ENCODE assay signal across 26 cellular contexts in the genomic region with DNA sequence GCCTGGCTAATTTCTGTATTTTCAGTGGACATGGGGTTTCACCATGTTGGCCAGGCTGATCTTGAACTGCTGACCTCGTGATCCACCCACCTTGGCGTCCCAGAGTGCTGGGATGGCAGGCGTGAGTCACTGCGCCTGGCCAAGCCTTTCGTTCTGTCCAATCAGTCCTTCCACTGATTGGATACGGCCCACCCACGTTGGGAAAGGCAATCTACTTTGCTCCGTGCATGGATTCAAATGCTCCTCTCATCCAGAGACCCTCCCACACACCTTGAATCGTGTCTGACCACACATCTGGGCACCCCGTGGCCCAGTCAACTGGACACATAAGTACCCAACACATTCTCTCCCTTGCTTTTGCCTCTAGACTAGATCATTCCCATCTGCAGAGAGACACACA.
"Had no signal": no experiment of that assay in that cellular context is flagged by ENCODE, and none has a peak within 500 bp of the region (broad histone marks: within the 10 kb centered on the region; RNA-seq: fewer than 3 reads in every experiment).

No MANE protein-coding gene starts in this region.

- H3K36me3 ChIP-seq: adrenal gland, brain microvascular endothelial cell, heart right ventricle, left lung, neutrophil, ovary, tibial nerve had no signal

- H3K4me1 ChIP-seq: adrenal gland, heart right ventricle, left lung, tibial nerve had no signal

- H3K27me3 ChIP-seq: adrenal gland, brain microvascular endothelial cell, neutrophil, ovary, tibial nerve had no signal

- H3K27ac Mint-ChIP-seq: activated CD4-positive, alpha-beta T cell treated with anti-CD3 and anti-CD28 coated beads for 36 hours; activated naive CD8-positive, alpha-beta T cell treated with anti-CD3 and anti-CD28 coated beads for 36 hours; activated T-helper 2 cell treated with anti-CD3 and anti-CD28 coated beads, Interferon-gamma antibody, Interleukin-2, Interleukin-4, amounts not matched to agents 10 μg/mL and 5 μg/mL and 100 μg/mL, durations not matched to agents 14 hours and 24 hours and 36 hours; nephron; progenitor cell of endocrine pancreas had no signal

- H3K4me3 ChIP-seq: adrenal gland, heart right ventricle, left lung, lung, mucosa of descending colon, ovary, smooth muscle cell, tibial nerve had no signal

- DNase-seq: activated CD4-positive, alpha-beta T cell treated with anti-CD3 and anti-CD28 coated beads for 36 hours; activated CD4-positive, alpha-beta T cell treated with anti-CD3 and anti-CD28 coated beads, Interleukin-2, amount 50 U/mL, for 48 hours; activated CD4-positive, CD25-positive, alpha-beta regulatory T cell; activated naive CD4-positive, alpha-beta T cell treated with Interleukin-2 at 50 U/mL for 16 hours; activated naive CD8-positive, alpha-beta T cell treated with anti-CD3 and anti-CD28 coated beads for 36 hours; activated T-cell treated with anti-CD3 and anti-CD28 coated beads, Interleukin-2, amount 50 U/mL, for 48 hours; brain microvascular endothelial cell; caudate nucleus; foreskin fibroblast; heart right ventricle; left lung; mesendoderm; mucosa of descending colon; ovary; stimulated activated CD4-positive, alpha-beta T cell treated with anti-CD3 and anti-CD28 coated beads, Interleukin-15, amount 100 ng/mL, for 24 hours; stimulated activated CD4-positive, alpha-beta T cell treated with anti-CD3 and anti-CD28 coated beads, Interleukin-2, amount 100 ng/mL, for 24 hours; stimulated activated naive CD4-positive, alpha-beta T cell treated with Interleukin-2 at 50 U/mL for 16 hours; T-helper 2 cell had no signal

- H3K4me3 Mint-ChIP-seq: activated CD4-positive, alpha-beta T cell treated with anti-CD3 and anti-CD28 coated beads for 36 hours; activated naive CD8-positive, alpha-beta T cell treated with anti-CD3 and anti-CD28 coated beads for 36 hours; nephron had no signal

- H3K4me2 ChIP-seq: smooth muscle cell had no signal

- H3K4me1 Mint-ChIP-seq: activated CD4-positive, alpha-beta T cell treated with anti-CD3 and anti-CD28 coated beads for 36 hours; activated naive CD8-positive, alpha-beta T cell treated with anti-CD3 and anti-CD28 coated beads for 36 hours; nephron had no signal

- H3K9me3 ChIP-seq: adrenal gland, left lung, mucosa of descending colon, neutrophil, ovary had no signal

- H3K27ac ChIP-seq: adrenal gland, brain microvascular endothelial cell, heart right ventricle, left lung, neutrophil, ovary, tibial nerve had no signal

- H3K27me3 Mint-ChIP-seq: activated CD4-positive, alpha-beta T cell treated with anti-CD3 and anti-CD28 coated beads for 36 hours had no signal

- H3K9me3 Mint-ChIP-seq: activated naive CD8-positive, alpha-beta T cell treated with anti-CD3 and anti-CD28 coated beads for 36 hours; activated T-helper 2 cell treated with anti-CD3 and anti-CD28 coated beads, Interferon-gamma antibody, Interleukin-2, Interleukin-4, amounts not matched to agents 10 μg/mL and 5 μg/mL and 100 μg/mL, durations not matched to agents 14 hours and 24 hours and 36 hours; nephron had no signal

- H3K36me3 Mint-ChIP-seq: activated naive CD8-positive, alpha-beta T cell treated with anti-CD3 and anti-CD28 coated beads for 36 hours had no signal
